ENCODE assay signal across 8 cellular contexts in genomic region chr12:124939428-124940142, GRCh38. TPM values are rescaled to one million over a fixed set of nuclear protein-coding genes. Genes with fewer than 3 reads are reported as not detected.
DNase-seq lines count a peak whose midpoint lies in the region; FAIRE-seq and TF ChIP-seq lines count a peak whose summit lies in the region.

No MANE protein-coding gene starts in this region.

- H3K27ac ChIP-seq in DOHH2 (ENCODE audit: low read depth, low read length) (peak overlapping the region; percentile 89), MM.1S (ENCODE audit: low read length) (peak overlapping the region; percentile 90), cardiac muscle cell (peak overlapping the region; percentile 94), prostate gland (peak overlapping the region; percentile 93 to 95), vagina (peak overlapping the region; percentile 97)

- H3K4me1 ChIP-seq in DOHH2 (ENCODE audit: control insufficient read depth, low read length) (peaks cover 28% of the 10 kb centered on the region), MM.1S (ENCODE audit: low read length) (0 out of 2 replicates have a peak, but pooled peaks cover 5% of the 10 kb centered on the region), cardiac muscle cell (ENCODE audit: low read depth) (peaks cover 11% of the 10 kb centered on the region), prostate gland (replicated peaks) (no peaks in the 10 kb centered on the region), vagina (peaks cover 22% of the 10 kb centered on the region)

- peak overlapping the region; percentile 39; the same call in 1 of the 2 replicates for H2AFZ ChIP-seq in MM.1S (ENCODE audit: low read length)

- no peaks in the 10 kb centered on the region for H3K79me2 ChIP-seq in DOHH2 (ENCODE audit: control insufficient read depth, low read length)
- H3K79me2 ChIP-seq in MM.1S (ENCODE audit: low read length), result no peaks in the 10 kb centered on the region

- under 1% methylated on average over 35 of the region's 35 CpGs for WGBS in prostate gland

- H3K9me2 ChIP-seq in DOHH2 (replicated peaks; ENCODE audit: control insufficient read depth, low read length) (no peaks in the 10 kb centered on the region), MM.1S (replicated peaks; ENCODE audit: insufficient read depth, low read length) (no peaks in the 10 kb centered on the region)

- peaks cover 30% of the 10 kb centered on the region for H3F3A ChIP-seq in DOHH2 (ENCODE audit: control insufficient read depth, insufficient read depth)
- peaks cover 29% of the 10 kb centered on the region for H3F3A ChIP-seq in MM.1S (ENCODE audit: insufficient read depth, low read length)

- H3K27me3 ChIP-seq in DOHH2 (ENCODE audit: control insufficient read depth, low read length) (no peaks in the 10 kb centered on the region), MM.1S (replicated peaks; ENCODE audit: insufficient read depth, low read length) (no peaks in the 10 kb centered on the region), cardiac muscle cell (no peaks in the 10 kb centered on the region), prostate gland (replicated peaks; ENCODE audit: insufficient read depth) (no peaks in the 10 kb centered on the region), vagina (no peaks in the 10 kb centered on the region)

- no peaks in the 10 kb centered on the region for H3K9me3 ChIP-seq in DOHH2 (ENCODE audit: control insufficient read depth, insufficient read depth, low read length)
- no peaks in the 10 kb centered on the region for H3K9me3 ChIP-seq in MM.1S (replicated peaks; ENCODE audit: insufficient read depth, low read length)
- no peaks in the 10 kb centered on the region for H3K9me3 ChIP-seq in cardiac muscle cell (ENCODE audit: low read depth)
- H3K9me3 ChIP-seq in prostate gland, result no peaks in the 10 kb centered on the region
- no peaks in the 10 kb centered on the region for H3K9me3 ChIP-seq in vagina

- intact Hi-C loops in prostate gland (cut with DNase I) (loop anchor here (2.0 kb wide), 1 partner anchor 25 kb away; the partner anchor contains the start of gene UBC), vagina (cut with DNase I) (no loop called here)

- peak overlapping the region; percentile 89 for H3K4me3 ChIP-seq in DOHH2 (ENCODE audit: low read length)
- H3K4me3 ChIP-seq in MM.1S (ENCODE audit: low read length), result peak overlapping the region; percentile 71
- H3K4me3 ChIP-seq in cardiac muscle cell, result peak overlapping the region; percentile 48
- H3K4me3 ChIP-seq in prostate gland, result peak overlapping the region; percentile 32 to 36
- peak overlapping the region; percentile 48 to 51 for H3K4me3 ChIP-seq in vagina

- TF ChIP-seq CTCF in DOHH2 (IDR thresholded peaks at IDR 0.05; ENCODE audit: low read depth, low read length, poor library complexity, severe bottlenecking) (no peak), MM.1S (IDR thresholded peaks at IDR 0.05; ENCODE audit: low read length) (no peak), cardiac muscle cell (IDR thresholded peaks at IDR 0.05; ENCODE audit: low read depth, low read length) (no peak), prostate gland (IDR thresholded peaks at IDR 0.05) (no peak), vagina (IDR thresholded peaks at IDR 0.05) (no peak)

- peak; percentile 80 for FAIRE-seq in H54 (lab: Jason Lieb, UNC)

- peak overlapping the region; percentile 66 for H3K9ac ChIP-seq in MM.1S (ENCODE audit: low read length)

- no peaks in the 10 kb centered on the region for H4K20me1 ChIP-seq in DOHH2 (ENCODE audit: control insufficient read depth, insufficient read depth, low read depth, low read length)
- H4K20me1 ChIP-seq in MM.1S (ENCODE audit: insufficient read depth, low read length), result no peaks in the 10 kb centered on the region

- H3K4me2 ChIP-seq in DOHH2 (ENCODE audit: low read length) (peak overlapping the region; percentile 95), MM.1S (ENCODE audit: low read depth, low read length) (peak overlapping the region; percentile 87)

- no peak for DNase-seq in H54 (ENCODE audit: insufficient read length, low spot score)
- peak; percentile 72 for DNase-seq in MM.1S
- peak; percentile 73 for DNase-seq in activated effector memory CD4-positive, alpha-beta T cell treated with Interleukin-2 at 50 U/mL for 16 hours
- peak; percentile 89 to 94 for DNase-seq in cardiac muscle cell (ENCODE audit: low read depth in 1 of 2, low spot score in 1 of 2)
- DNase-seq in prostate gland (ENCODE audit: low spot score), result peak; percentile 77
- peak in 1 of 2 donors; percentile 98 for DNase-seq in vagina (ENCODE audit: extremely low spot score in 2 of 2)
- no peak for DNase-seq in NCI-H2107 (lab: John Stamatoyannopoulos, UW)

- TF ChIP-seq POLR2A in H54 (IDR thresholded peaks at IDR 0.05; ENCODE audit: low read depth, low read length) (no peak), prostate gland (IDR thresholded peaks at IDR 0.05) (no peak), vagina (IDR thresholded peaks at IDR 0.05) (no peak)

- H3K36me3 ChIP-seq in DOHH2 (ENCODE audit: control insufficient read depth, low read length) (peaks cover 3% of the 10 kb centered on the region; the same call in 1 of the 2 replicates), MM.1S (replicated peaks; ENCODE audit: insufficient read depth, low read length) (no peaks in the 10 kb centered on the region), cardiac muscle cell (no peaks in the 10 kb centered on the region), prostate gland (no peaks in the 10 kb centered on the region), vagina (no peaks in the 10 kb centered on the region)

RNA-seq across cellular contexts. Expression of gene UBC, which starts 25.1 kb away (rescaled TPM):
- 831 and 1,139 TPM in 2 replicates for total RNA-seq in cardiac muscle cell
- polyA plus RNA-seq in cardiac muscle cell, result 897 and 1,281 TPM in 2 replicates
- 1,000 to 10,000 TPM in 1 of 2 donors, 100 to 1,000 TPM in 1; 854 to 1,154 TPM for total RNA-seq in prostate gland
- 2,671 TPM for total RNA-seq in vagina

RNA-seq across cellular contexts. Expression of gene DHX37, which starts 49.3 kb away (rescaled TPM):
- 12.9 and 13.2 TPM in 2 replicates for total RNA-seq in cardiac muscle cell
- polyA plus RNA-seq in cardiac muscle cell, result 4.8 and 6.0 TPM in 2 replicates
- 10 to 100 TPM in 1 of 2 donors, 1 to 10 TPM in 1; 9.8 to 15.8 TPM for total RNA-seq in prostate gland
- total RNA-seq in vagina, result 11.3 TPM

RNA-seq across cellular contexts. Expression of gene BRI3BP, which starts 53.9 kb away (rescaled TPM):
- total RNA-seq in cardiac muscle cell (3.5 and 7.5 TPM in 2 replicates), prostate gland (1 to 10 TPM; 3.4 to 8.6 TPM), vagina (4.4 TPM)
- 2.5 and 4.3 TPM in 2 replicates for polyA plus RNA-seq in cardiac muscle cell

Comparison
In these comparisons a context has a peak if more than half of its experiments do, and no peak if none do; other contexts are left out.
1. H3K4me3 ChIP-seq: peak in every context shown above with its lines; median percentile 89 in DOHH2; 71 in MM.1S; 50 in vagina; 48 in cardiac muscle cell; 34 in prostate gland.
2. DNase-seq: peak in MM.1S (single experiment), activated effector memory CD4-positive, alpha-beta T cell treated with Interleukin-2 at 50 U/mL for 16 hours (single experiment), cardiac muscle cell (2 of 2) and prostate gland (single experiment); none in H54 (single experiment) and NCI-H2107 (single experiment).
3. Peak in every context shown above with its lines, with median percentiles within 50 percentile points of each other: H3K27ac ChIP-seq.